8 cellular contexts compared by ENCODE assay signal in the genomic region with DNA sequence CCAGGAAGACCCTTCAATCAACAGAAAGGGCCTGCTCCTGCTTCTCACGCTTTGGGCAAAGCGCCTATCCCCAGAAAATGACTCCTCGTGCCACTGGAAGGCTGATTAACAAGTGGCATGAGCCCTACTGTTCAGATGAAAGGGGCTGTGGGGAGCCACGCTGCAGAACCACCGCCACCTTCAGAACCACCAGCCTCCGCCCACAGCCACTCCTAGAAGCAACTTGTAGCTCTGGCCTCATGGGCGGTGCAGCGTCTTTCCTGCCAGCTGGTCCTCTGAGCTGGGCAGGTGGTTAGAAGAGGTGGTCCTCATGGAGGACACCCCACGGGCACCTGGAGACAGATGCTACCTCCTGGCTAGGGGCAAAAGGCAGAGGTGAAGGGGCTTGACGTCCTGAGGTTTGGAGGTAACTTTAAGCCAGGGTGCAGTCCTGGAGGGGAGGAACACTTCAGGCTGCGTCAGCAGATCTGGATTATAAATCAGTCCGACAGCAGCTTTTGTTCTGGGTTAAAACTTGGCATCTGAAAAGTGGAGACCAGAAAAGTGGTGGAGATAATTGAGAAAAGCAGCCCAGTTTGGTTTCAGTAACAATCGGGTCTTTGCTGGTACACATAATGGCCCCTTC. TPM values are rescaled to one million over a fixed set of nuclear protein-coding genes. Genes with fewer than 3 reads are reported as not detected.
DNase-seq lines count a peak whose midpoint lies in the region; ATAC-seq and TF ChIP-seq lines count a peak whose summit lies in the region.

No MANE protein-coding gene starts in this region.

- peak overlapping the region; percentile 80 to 100 (median 95) for H3K4me2 ChIP-seq in BLaER1 treated with 17β-estradiol and CSF1 and Interleukin-3, amounts not matched to agents 10 nM and 100 nM
- peak overlapping the region; percentile 38 for H3K4me2 ChIP-seq in fibroblast of lung (ENCODE audit: extremely low read depth, insufficient read depth, low read length)

- peak overlapping the region in 10 of 11 experiments; percentile 90 to 99 (median 94); a peak in 16 of 22 replicates for H3K9ac ChIP-seq in BLaER1 treated with 17β-estradiol and CSF1 and Interleukin-3, amounts not matched to agents 10 nM and 100 nM
- no peak overlapping the region for H3K9ac ChIP-seq in fibroblast of lung (ENCODE audit: insufficient read depth, low read length)

- peak overlapping the region; percentile 73 to 96 (median 92); a peak in 19 of 20 replicates for H3K4me3 ChIP-seq in BLaER1 treated with 17β-estradiol and CSF1 and Interleukin-3, amounts not matched to agents 10 nM and 100 nM
- H3K4me3 ChIP-seq in fibroblast of lung (replicated peaks in 1 of 4; ENCODE audit: control extremely low read depth in 1 of 4, insufficient read depth in 1 of 4, low read depth in 3 of 4, low read length in 4 of 4): peak overlapping the region in 2 of 4 experiments; percentile 47 to 91

- no peaks in the 10 kb centered on the region for H3K9me3 ChIP-seq in BLaER1 treated with 17β-estradiol and CSF1 and Interleukin-3, amounts not matched to agents 10 nM and 100 nM (replicated peaks in 1 of 11)
- H3K9me3 ChIP-seq in fibroblast of lung (ENCODE audit: control insufficient read depth, insufficient read depth, low read depth, low read length): no peaks in the 10 kb centered on the region

- peaks cover 26% of the 10 kb centered on the region for H3K79me2 ChIP-seq in fibroblast of lung (ENCODE audit: control insufficient read depth, insufficient read depth, low read length)

- H3K4me1 ChIP-seq in BLaER1 treated with 17β-estradiol and CSF1 and Interleukin-3, amounts not matched to agents 10 nM and 100 nM: peaks cover 63 to 74% (median 65%) of the 10 kb centered on the region in 10 experiments
- H3K4me1 ChIP-seq in fibroblast of lung (ENCODE audit: control insufficient read depth, extremely low read depth, insufficient read depth, low read length): peaks cover 10% of the 10 kb centered on the region

- H3K36me3 ChIP-seq in BLaER1 treated with 17β-estradiol and CSF1 and Interleukin-3, amounts not matched to agents 10 nM and 100 nM: peaks cover 2 to 18% (median 6%) of the 10 kb centered on the region in 11 experiments; a peak in 21 of 22 replicates
- peaks cover 8% of the 10 kb centered on the region for H3K36me3 ChIP-seq in fibroblast of lung (ENCODE audit: control insufficient read depth, insufficient read depth, low read length)

- ATAC-seq in GM21619 (IDR thresholded peaks at IDR 0.05; ENCODE audit: unreplicated experiment): no peak

- H3K27ac ChIP-seq in BLaER1 treated with 17β-estradiol and CSF1 and Interleukin-3, amounts not matched to agents 10 nM and 100 nM: peak overlapping the region in 7 of 11 experiments; percentile 95 to 99 (median 96); a peak in 9 of 22 replicates
- no peak overlapping the region for H3K27ac ChIP-seq in fibroblast of lung (ENCODE audit: insufficient read depth, low read length)

- peak; percentile 31 for DNase-seq in NCI-H187 treated with DMSO at 0.1 percent for 48 hours (lab: John Stamatoyannopoulos, UW)
- DNase-seq in activated T-cell treated with anti-CD3 and anti-CD28 coated beads, Interleukin-2, amount 50 U/mL, for 48 hours: peak; percentile 62 to 73
- DNase-seq in fibroblast of lung (ENCODE audit: low read depth in 2 of 2): no peak
- peak; percentile 33 for DNase-seq in occipital lobe (lab: John Stamatoyannopoulos, UW)
- DNase-seq in SKM-1 (lab: John Stamatoyannopoulos, UW; ENCODE audit: unreplicated experiment): no peak
- DNase-seq in mesenteric fat pad (ENCODE audit: low spot score): no peak

- peaks cover 8 to 58% (median 19%) of the 10 kb centered on the region in 11 experiments; a peak in 21 of 22 replicates for H4K20me1 ChIP-seq in BLaER1 treated with 17β-estradiol and CSF1 and Interleukin-3, amounts not matched to agents 10 nM and 100 nM
- no peaks in the 10 kb centered on the region for H4K20me1 ChIP-seq in fibroblast of lung (ENCODE audit: control insufficient read depth, extremely low read depth, insufficient read depth, low read length)

- H2AFZ ChIP-seq in fibroblast of lung (ENCODE audit: low read length): no peak overlapping the region

- TF ChIP-seq CTCF in fibroblast of lung (conservative IDR thresholded peaks at IDR 0.05 in 1 of 2, IDR thresholded peaks at IDR 0.05 in 1 of 2; ENCODE audit: low read depth in 1 of 2, low read length in 2 of 2): no peak

- H3K27me3 ChIP-seq in BLaER1 treated with 17β-estradiol and CSF1 and Interleukin-3, amounts not matched to agents 10 nM and 100 nM: peaks cover 0 to 30% (median 0%) of the 10 kb centered on the region in 11 experiments; a peak in 8 of 22 replicates
- H3K27me3 ChIP-seq in fibroblast of lung (ENCODE audit: control insufficient read depth, insufficient read depth, low read length): peaks cover 4% of the 10 kb centered on the region

RNA-seq across cellular contexts. Expression of a gene that starts 0.9 kb away (rescaled TPM):
- total RNA-seq in fibroblast of lung (17.5 and 19.8 TPM in 2 replicates), occipital lobe (54.9 TPM), mesenteric fat pad (25.9 TPM)
- polyA plus RNA-seq in fibroblast of lung: 9.4 and 12.7 TPM in 2 replicates
- 12.4 and 14.3 TPM in 2 replicates for polyA plus RNA-seq in fibroblast of lung (2012)
- 31.1 and 61.9 TPM in 2 replicates for polyA minus RNA-seq in fibroblast of lung (ENCODE audit: low replicate concordance)

RNA-seq across cellular contexts. Expression of a gene that starts 12.9 kb away (rescaled TPM):
- total RNA-seq in fibroblast of lung (4.6 and 5.3 TPM in 2 replicates), occipital lobe (8.0 TPM), mesenteric fat pad (10.4 TPM)
- polyA plus RNA-seq in fibroblast of lung: 5.8 and 7.1 TPM in 2 replicates
- polyA plus RNA-seq in fibroblast of lung (2012): 10.8 and 17.6 TPM in 2 replicates
- polyA minus RNA-seq in fibroblast of lung (ENCODE audit: low replicate concordance): 6.5 and 14.2 TPM in 2 replicates

RNA-seq across cellular contexts. Expression of a gene that starts 26.9 kb away (rescaled TPM):
- total RNA-seq in fibroblast of lung: 1.0 and 1.3 TPM in 2 replicates
- 0.41 and 0.70 TPM in 2 replicates for polyA plus RNA-seq in fibroblast of lung
- 0.58 and 0.73 TPM in 2 replicates for polyA plus RNA-seq in fibroblast of lung (2012)
- polyA minus RNA-seq in fibroblast of lung (ENCODE audit: low replicate concordance): 0.30 and 2.1 TPM in 2 replicates
- total RNA-seq in occipital lobe: 5.9 TPM
- total RNA-seq in mesenteric fat pad: 2.8 TPM

RNA-seq across cellular contexts. Expression of a gene that starts 54.7 kb away (rescaled TPM):
- total RNA-seq in fibroblast of lung (9.9 and 13.1 TPM in 2 replicates), occipital lobe (8.3 TPM), mesenteric fat pad (9.0 TPM)
- 4.3 and 5.5 TPM in 2 replicates for polyA plus RNA-seq in fibroblast of lung
- polyA plus RNA-seq in fibroblast of lung (2012): 5.5 and 7.3 TPM in 2 replicates
- 23.9 and 24.4 TPM in 2 replicates for polyA minus RNA-seq in fibroblast of lung (ENCODE audit: low replicate concordance)

Comparison
In these comparisons a context has a peak if more than half of its experiments do, and no peak if none do; other contexts are left out.
1. DNase-seq: peak in NCI-H187 treated with DMSO at 0.1 percent for 48 hours (single experiment), activated T-cell treated with anti-CD3 and anti-CD28 coated beads, Interleukin-2, amount 50 U/mL, for 48 hours (2 of 2) and occipital lobe (single experiment); none in fibroblast of lung (0 of 2), SKM-1 (single experiment) and mesenteric fat pad (single experiment).